8 cellular contexts compared by ENCODE assay signal in the genomic region with DNA sequence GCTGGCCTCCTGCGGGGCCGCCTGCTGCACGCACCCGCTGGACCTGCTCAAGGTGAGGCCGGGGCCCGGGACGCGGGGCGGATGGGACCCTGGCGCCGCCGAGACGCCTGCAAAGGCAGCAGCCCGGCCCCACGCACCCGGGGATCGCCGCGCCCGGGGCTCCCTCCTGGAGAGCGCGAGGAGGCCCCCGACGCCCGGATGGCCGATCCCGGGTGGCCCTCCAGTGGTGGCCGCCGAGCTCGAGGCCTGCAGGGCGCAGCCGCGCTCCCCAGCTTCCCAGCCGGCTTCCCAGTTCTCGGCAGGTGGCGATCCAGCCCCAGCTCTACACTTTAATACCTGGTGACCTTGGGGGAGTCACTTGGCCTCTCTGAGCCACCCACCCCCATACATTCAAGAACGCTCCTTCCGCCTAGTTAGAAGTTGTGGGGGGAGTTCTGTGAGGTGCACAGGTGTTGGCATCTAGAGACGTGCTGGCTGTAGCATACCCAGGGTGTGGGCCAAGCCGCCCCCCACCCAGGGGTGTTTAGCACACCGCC. TPM values are rescaled to one million over a fixed set of nuclear protein-coding genes. Genes with fewer than 3 reads are reported as not detected.
A peak's percentile ranks its signal among the peaks of the same experiment; 100 is the strongest.
DNase-seq lines count a peak whose midpoint lies in the region; ATAC-seq and TF ChIP-seq lines count a peak whose summit lies in the region.

No MANE protein-coding gene starts in this region.

- intact Hi-C loops in Right ventricle myocardium superior (cut with DNase I): no loop called here

- TF ChIP-seq CTCF in AG04450 (IDR thresholded peaks at IDR 0.05; ENCODE audit: low read depth, low read length): peak; percentile 21; the same call in 1 of the 2 replicates
- TF ChIP-seq CTCF in GM12872 (IDR thresholded peaks at IDR 0.05; ENCODE audit: insufficient read depth, low read depth, low read length): peak; percentile 19; the same call in 1 of the 3 replicates
- peak; percentile 30; the same call in 1 of the 2 replicates for TF ChIP-seq CTCF in VCaP (conservative IDR thresholded peaks at IDR 0.05)
- TF ChIP-seq CTCF in progenitor cell of endocrine pancreas (IDR thresholded peaks at IDR 0.05; ENCODE audit: unreplicated experiment): peak; percentile 35

- H3K9me3 ChIP-seq in AG04450 (ENCODE audit: control insufficient read depth, insufficient read depth, low read length): no peaks in the 10 kb centered on the region

- no peaks in the 10 kb centered on the region for H3K27me3 ChIP-seq in AG04450 (ENCODE audit: control insufficient read depth, insufficient read depth, low read length)

- peak overlapping the region; percentile 97 for H3K27ac Mint-ChIP-seq in progenitor cell of endocrine pancreas

- peaks cover 5% of the 10 kb centered on the region for H3K27me3 Mint-ChIP-seq in progenitor cell of endocrine pancreas

- no peaks in the 10 kb centered on the region for H3K36me3 Mint-ChIP-seq in progenitor cell of endocrine pancreas (ENCODE audit: insufficient read depth)

- H3K27ac ChIP-seq in AG04450 (ENCODE audit: low read depth, low read length) (no peak overlapping the region), VCaP (peak overlapping the region; percentile 94)

- POLR2A ChIA-PET in AG04450 (lab: Yijun Ruan, JAX): interaction anchor here (1.1 to 1.5 kb wide), 4 partner anchors 9 to 130 kb away, joined by 3 to 12 read pairs (median 6); partner anchors contain the start of genes MCRIP1 and MRPL12

- DNase-seq in AG04450 (ENCODE audit: low read depth, low spot score): no peak
- no peak for DNase-seq in Right ventricle myocardium superior
- peak; percentile 35 for DNase-seq in progenitor cell of endocrine pancreas (ENCODE audit: low spot score, unreplicated experiment)
- no peak for DNase-seq in NCI-H1694 treated with DMSO at 0.1 percent for 48 hours (lab: John Stamatoyannopoulos, UW)
- DNase-seq in DMS153 (lab: John Stamatoyannopoulos, UW): no peak

- H3K9me3 Mint-ChIP-seq in progenitor cell of endocrine pancreas (ENCODE audit: low read depth): no peaks in the 10 kb centered on the region

- H3K4me3 ChIP-seq in AG04450 (ENCODE audit: low read depth, low read length): peak overlapping the region; percentile 66

- peak overlapping the region; percentile 91 for H3K4me3 Mint-ChIP-seq in progenitor cell of endocrine pancreas (ENCODE audit: low read depth)

- CTCF ChIA-PET in AG04450 (lab: Charles Lee): no interaction called here

- H3K4me1 Mint-ChIP-seq in progenitor cell of endocrine pancreas (ENCODE audit: low read depth): peaks cover 20% of the 10 kb centered on the region

- ATAC-seq in HG03354 (IDR thresholded peaks at IDR 0.05; ENCODE audit: poor library complexity, severe bottlenecking, unreplicated experiment) (peak; percentile 24), Right ventricle myocardium superior (ENCODE audit: poor library complexity) (peak; percentile 5)

RNA-seq across cellular contexts. Expression of gene SLC25A10, which starts 0.5 kb away (rescaled TPM):
- 3.3 and 4.1 TPM in 2 replicates for polyA plus RNA-seq in AG04450 (2011; rRNA removed)
- polyA minus RNA-seq in AG04450 (2011; rRNA and poly(A)+ RNA removed): 3.3 and 5.4 TPM in 2 replicates
- total RNA-seq in Right ventricle myocardium superior: 7.0 TPM
- 36.9 and 40.9 TPM in 2 replicates for total RNA-seq in progenitor cell of endocrine pancreas

RNA-seq across cellular contexts. Expression of gene MRPL12, which starts 9.4 kb away (rescaled TPM):
- 52.1 and 69.2 TPM in 2 replicates for polyA plus RNA-seq in AG04450 (2011; rRNA removed)
- polyA minus RNA-seq in AG04450 (2011; rRNA and poly(A)+ RNA removed): 29.3 and 35.3 TPM in 2 replicates
- total RNA-seq in Right ventricle myocardium superior (173 TPM), progenitor cell of endocrine pancreas (63.6 and 63.9 TPM in 2 replicates)

RNA-seq across cellular contexts. Expression of gene HGS, which starts 28.7 kb away (rescaled TPM):
- 71.5 and 83.0 TPM in 2 replicates for polyA plus RNA-seq in AG04450 (2011; rRNA removed)
- 145 and 167 TPM in 2 replicates for polyA minus RNA-seq in AG04450 (2011; rRNA and poly(A)+ RNA removed)
- total RNA-seq in Right ventricle myocardium superior (34.5 TPM), progenitor cell of endocrine pancreas (127 and 141 TPM in 2 replicates)

RNA-seq across cellular contexts. Expression of gene ARL16, which starts 28.9 kb away (rescaled TPM):
- 44.7 and 48.0 TPM in 2 replicates for polyA plus RNA-seq in AG04450 (2011; rRNA removed)
- polyA minus RNA-seq in AG04450 (2011; rRNA and poly(A)+ RNA removed): 15.2 and 22.4 TPM in 2 replicates
- total RNA-seq in Right ventricle myocardium superior (11.9 TPM), progenitor cell of endocrine pancreas (42.1 TPM in 2 replicates)

RNA-seq across cellular contexts. Expression of gene CCDC137, which starts 46.0 kb away (rescaled TPM):
- polyA plus RNA-seq in AG04450 (2011; rRNA removed): 10.7 and 10.9 TPM in 2 replicates
- 2.2 and 3.9 TPM in 2 replicates for polyA minus RNA-seq in AG04450 (2011; rRNA and poly(A)+ RNA removed)
- total RNA-seq in Right ventricle myocardium superior: 4.8 TPM
- total RNA-seq in progenitor cell of endocrine pancreas: 24.8 and 26.6 TPM in 2 replicates
